Comparison of ENCODE assay signal across 12 cellular contexts in the genomic region with DNA sequence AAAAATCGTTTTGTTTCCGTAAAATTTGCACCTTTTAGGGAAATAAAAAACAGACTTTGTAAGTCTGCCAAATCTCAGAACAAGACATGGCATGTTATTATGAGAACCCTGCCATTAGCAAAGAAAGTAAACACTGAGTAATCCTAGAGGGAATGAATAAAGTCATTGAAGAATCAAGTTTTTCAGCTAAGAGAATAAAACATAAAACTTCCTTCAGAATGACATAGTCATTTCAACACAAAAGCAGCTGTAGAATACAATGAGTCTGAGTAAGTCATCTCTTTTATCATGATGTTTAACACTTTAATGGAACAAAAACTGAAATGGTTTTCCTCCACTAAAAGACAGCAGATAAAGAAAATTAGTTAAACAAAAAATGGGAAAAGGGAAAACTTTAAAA. TPM values are rescaled to one million over a fixed set of nuclear protein-coding genes. Genes with fewer than 3 reads are reported as not detected.
DNase-seq lines count a peak whose midpoint lies in the region; ATAC-seq lines count a peak whose summit lies in the region.
"Had no signal": no experiment of that assay in that cellular context is flagged by ENCODE, and none has a peak within 500 bp of the region (broad histone marks: within the 10 kb centered on the region; RNA-seq: fewer than 3 reads in every experiment).

No MANE protein-coding gene starts in this region.

- POLR2A ChIA-PET in T-cell (lab: Charles Lee): no interaction called here

- peak overlapping the region; percentile 76 for H3K27ac ChIP-seq in caudate nucleus (ENCODE audit: low read depth, low read length)
- H3K27ac ChIP-seq: BLaER1 had no signal

- H3K4me3 Mint-ChIP-seq in T-cell: no peak overlapping the region

- no peaks in the 10 kb centered on the region for H3K9me3 Mint-ChIP-seq in T-cell

- no peaks in the 10 kb centered on the region for H3K4me1 Mint-ChIP-seq in T-cell

- CTCF ChIA-PET in T-cell (lab: Charles Lee): no interaction called here

- H3K27ac Mint-ChIP-seq in T-cell: no peak overlapping the region

- no peak for DNase-seq in Right ventricle myocardium inferior (ENCODE audit: missing footprints)
- no peak for DNase-seq in cardiac septum (ENCODE audit: low spot score)
- DNase-seq in caudate nucleus (lab: John Stamatoyannopoulos, UW): no peak
- peak; percentile 53 for DNase-seq in kidney glomerular epithelial cell (lab: John Stamatoyannopoulos, UW)
- DNase-seq in RKO (ENCODE audit: low spot score): no peak
- no peak for DNase-seq in T-cell
- no peak for DNase-seq in SIG-M5 treated with dmso at 0.1 percent for 504 hours (lab: John Stamatoyannopoulos, UW; ENCODE audit: unreplicated experiment)
- no peak for DNase-seq in NCI-H1694 (lab: John Stamatoyannopoulos, UW)
- DNase-seq: activated naive CD4-positive, alpha-beta T cell; T1000; upper lobe of left lung had no signal

- peaks cover 0 to 4% of the 10 kb centered on the region in 2 donors for H3K27me3 Mint-ChIP-seq in T-cell

- no peaks in the 10 kb centered on the region for H3K36me3 Mint-ChIP-seq in T-cell

- intact Hi-C loops in Right ventricle myocardium inferior (cut with DNase I): no loop called here
- intact Hi-C loops in cardiac septum (cut with DNase I): no loop called here

- ATAC-seq in Right ventricle myocardium inferior: peak; percentile 44
- no peak for ATAC-seq in T-cell (replicated peaks in 1 of 4)

RNA-seq across cellular contexts. Expression of gene DST, which starts 10.3 kb away (rescaled TPM):
- total RNA-seq in Right ventricle myocardium inferior: 243 TPM
- total RNA-seq in cardiac septum: 457 TPM
- 10 to 100 TPM in 1 of 5 donors, 1 to 10 TPM in 4; 3.1 to 12.1 (median 7.4) TPM for total RNA-seq in T-cell

Comparison
In these comparisons a context has a peak if more than half of its experiments do, and no peak if none do; other contexts are left out.
1. RNA of gene DST, which starts 10.3 kb away (total RNA-seq): 457 TPM in cardiac septum (single experiment) and 243 TPM in Right ventricle myocardium inferior (single experiment); 3.1 to 12.1 TPM in T-cell; every median in the first group is over 10 times any median in the second.